ENCODE assay signal across 14 cellular contexts in the genomic region with DNA sequence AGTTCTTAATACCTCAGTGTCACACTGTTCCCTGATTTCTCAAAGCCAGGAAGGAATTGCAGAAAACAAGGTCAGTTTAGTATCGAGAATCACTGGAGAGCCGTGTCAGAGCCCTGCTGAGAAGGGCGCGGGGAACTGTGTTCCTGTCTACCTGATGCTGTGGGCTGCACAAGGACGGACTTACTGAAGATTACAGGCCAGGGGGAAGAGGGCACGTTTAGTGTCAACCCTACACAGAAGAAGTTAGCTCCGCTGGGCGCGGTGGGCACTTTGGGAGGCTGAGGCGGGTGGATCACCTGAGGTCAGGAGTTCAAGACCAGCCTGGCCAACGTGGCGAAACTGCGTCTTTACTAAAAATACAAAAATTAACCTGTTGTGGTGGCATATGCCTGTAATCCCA.
"Had no signal": no experiment of that assay in that cellular context is flagged by ENCODE, and none has a peak within 500 bp of the region (broad histone marks: within the 10 kb centered on the region; RNA-seq: fewer than 3 reads in every experiment).

No MANE protein-coding gene starts in this region.

- H3K4me3 ChIP-seq: gastrocnemius medialis, heart left ventricle, pancreas, tibial artery had no signal

- H3K27ac Mint-ChIP-seq: activated CD4-positive, alpha-beta T cell treated with anti-CD3 and anti-CD28 coated beads, Interleukin-2, amount 10 ng/mL, durations not matched to agents 7 days and 5 days; activated CD8-positive, alpha-beta T cell treated with anti-CD3 and anti-CD28 coated beads, Interleukin-2, amount 10 ng/mL, durations not matched to agents 7 days and 5 days; activated T-cell treated with anti-CD3 and anti-CD28 coated beads, Interleukin-2, amount 50 U/mL, for 24 hours; activated T-helper 2 cell treated with anti-CD3 and anti-CD28 coated beads, Interferon-gamma antibody, Interleukin-2, Interleukin-4, amounts not matched to agents 10 μg/mL and 5 μg/mL and 100 μg/mL, durations not matched to agents 14 hours and 24 hours and 36 hours had no signal

- H3K4me1 ChIP-seq: gastrocnemius medialis, pancreas had no signal

- H3K27me3 ChIP-seq: gastrocnemius medialis, heart left ventricle, neutrophil, pancreas, tibial artery had no signal

- H3K4me3 Mint-ChIP-seq: activated CD4-positive, alpha-beta T cell treated with anti-CD3 and anti-CD28 coated beads, Interleukin-2, amount 10 ng/mL, durations not matched to agents 7 days and 5 days; activated CD8-positive, alpha-beta T cell treated with anti-CD3 and anti-CD28 coated beads, Interleukin-2, amount 10 ng/mL, durations not matched to agents 7 days and 5 days; activated T-cell treated with anti-CD3 and anti-CD28 coated beads, Interleukin-2, amount 50 U/mL, for 24 hours; T-cell had no signal

- DNase-seq: activated CD4-positive, alpha-beta T cell treated with anti-CD3 and anti-CD28 coated beads, Interleukin-2, amount 10 ng/mL, durations not matched to agents 7 days and 5 days; activated naive CD4-positive, alpha-beta T cell treated with Interleukin-2 at 50 U/mL for 16 hours; activated T-cell treated with anti-CD3 and anti-CD28 coated beads, Interleukin-2, amount 50 U/mL, for 24 hours; gastrocnemius medialis; kidney glomerular epithelial cell; left ventricle myocardium superior; pancreas; stimulated activated naive CD4-positive, alpha-beta T cell; T-cell; tibial artery had no signal

- H3K9me3 Mint-ChIP-seq: activated T-helper 2 cell treated with anti-CD3 and anti-CD28 coated beads, Interferon-gamma antibody, Interleukin-2, Interleukin-4, amounts not matched to agents 10 μg/mL and 5 μg/mL and 100 μg/mL, durations not matched to agents 14 hours and 24 hours and 36 hours had no signal

- H3K27ac ChIP-seq: gastrocnemius medialis, heart left ventricle, neutrophil, pancreas, tibial artery had no signal

- H3K36me3 ChIP-seq: gastrocnemius medialis, heart left ventricle, neutrophil, pancreas, tibial artery had no signal

- H3K27me3 Mint-ChIP-seq: activated CD4-positive, alpha-beta T cell treated with anti-CD3 and anti-CD28 coated beads, Interleukin-2, amount 10 ng/mL, durations not matched to agents 7 days and 5 days; activated T-cell treated with anti-CD3 and anti-CD28 coated beads, Interleukin-2, amount 50 U/mL, for 24 hours; T-cell had no signal

- H3K9me3 ChIP-seq: gastrocnemius medialis, heart left ventricle, neutrophil, pancreas, tibial artery had no signal
